Comparison of ENCODE assay signal across 1 cellular context in the genomic region with DNA sequence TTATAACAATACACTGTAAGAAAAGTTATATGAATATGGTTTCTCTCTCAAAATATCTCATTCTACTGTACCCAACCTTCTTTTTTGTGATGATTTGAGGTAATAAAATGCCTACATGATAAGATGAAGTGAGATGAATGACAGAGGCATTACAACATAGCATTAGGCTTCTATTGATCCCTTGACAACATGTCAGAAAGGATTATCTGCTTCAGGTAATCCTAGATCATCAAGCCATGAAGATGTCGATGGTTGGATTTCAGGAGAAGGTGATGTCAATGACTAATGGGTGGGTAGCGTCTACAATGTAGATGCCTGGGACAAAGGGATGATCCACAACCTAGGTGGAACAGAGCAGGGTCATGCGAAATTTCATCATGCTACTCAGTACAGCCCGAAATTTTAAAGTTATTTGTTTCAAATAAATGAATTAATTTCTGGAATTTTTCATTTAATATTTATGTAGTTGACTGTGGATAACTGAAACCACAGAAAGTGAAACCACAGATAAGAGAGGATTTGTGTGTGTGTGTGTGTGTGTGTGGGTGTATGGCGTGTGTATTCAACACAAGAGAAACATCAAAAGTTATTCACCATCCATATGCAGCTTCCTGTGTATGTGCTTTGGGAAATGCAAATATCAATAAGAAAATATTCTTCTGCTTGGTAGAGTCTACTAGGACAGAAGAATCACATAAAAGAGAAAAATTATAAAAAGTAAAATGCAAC.
TF ChIP-seq lines count a peak whose summit lies in the region.

No MANE protein-coding gene starts in this region.

TF ChIP-seq in IMR-90, 13 proteins besides CTCF, POLR2A, EP300 and RAD21 (continued from another document):
- no peak for TF ChIP-seq MAFK (IDR thresholded peaks at IDR 0.05; ENCODE audit: low read depth, low read length)
- TF ChIP-seq RFX5 (IDR thresholded peaks at IDR 0.05; ENCODE audit: low read depth, low read length): no peak
